Comparison of ENCODE assay signal across 28 cellular contexts in the genomic region with DNA sequence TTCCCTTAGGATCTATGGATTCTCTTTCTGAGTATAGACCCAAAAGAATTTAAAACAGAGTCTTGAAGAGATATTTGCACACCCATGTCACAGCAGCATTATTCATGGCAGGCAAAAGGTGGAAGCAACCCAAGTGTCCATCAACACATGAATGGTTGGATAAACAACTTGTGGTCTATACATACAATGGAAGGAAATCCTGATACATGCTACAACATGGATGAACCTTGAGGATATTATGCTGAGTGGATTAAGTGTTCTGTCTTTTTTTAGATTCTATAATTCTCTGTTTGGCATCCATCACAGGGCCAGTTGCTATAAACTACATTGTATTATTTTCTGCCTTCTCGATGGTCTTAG. TPM values are rescaled to one million over a fixed set of nuclear protein-coding genes. Genes with fewer than 3 reads are reported as not detected.
A peak's percentile ranks its signal among the peaks of the same experiment; 100 is the strongest.
DNase-seq lines count a peak whose midpoint lies in the region; ATAC-seq and TF ChIP-seq lines count a peak whose summit lies in the region.
"Had no signal": no experiment of that assay in that cellular context is flagged by ENCODE, and none has a peak within 500 bp of the region (broad histone marks: within the 10 kb centered on the region; RNA-seq: fewer than 3 reads in every experiment).

No MANE protein-coding gene starts in this region.

- H3K4me3 ChIP-seq in HEK293 (ENCODE audit: low read depth, low read length) (no peak overlapping the region), esophagus muscularis mucosa (no peak overlapping the region), psoas muscle (no peak overlapping the region)
- H3K4me3 ChIP-seq: GM12878, Peyer's patch had no signal

- peak; percentile 55 for DNase-seq in dermis blood vessel endothelial cell
- peak; percentile 0 for DNase-seq in esophagus muscularis mucosa (ENCODE audit: extremely low spot score)
- no peak for DNase-seq in psoas muscle
- DNase-seq in iPS-NIHi11 (ENCODE audit: low spot score): no peak
- no peak for DNase-seq in NK-92 (lab: John Stamatoyannopoulos, UW; ENCODE audit: unreplicated experiment)
- DNase-seq: Caco-2; CD8-positive, alpha-beta T cell; DMS79; EL; GDM1; GOT3; HCEC 1CT; NCI-H1048; NCI-H1417 treated with DMSO at 0.1 percent for 48 hours; NCI-H1694 treated with DMSO at 0.1 percent for 48 hours; NCI-H2081; NCI-H2227 treated with DMSO at 0.1 percent for 48 hours; NCI-H526 treated with DMSO at 0.1 percent for 48 hours; Peyer's patch; SIG-M5 had no signal

- no peak overlapping the region for H3K27ac ChIP-seq in HEK293 (ENCODE audit: extremely low read depth, low read depth, low read length)
- H3K27ac ChIP-seq in esophagus muscularis mucosa (replicated peaks in 1 of 4): no peak overlapping the region
- H3K27ac ChIP-seq in psoas muscle: peak overlapping the region; percentile 50
- H3K27ac ChIP-seq: 22Rv1, C4-2B, HL-60, KMS-11, Peyer's patch had no signal

- H3K9me3 ChIP-seq in HEK293 (ENCODE audit: control insufficient read depth, insufficient read depth, low read depth, low read length): no peaks in the 10 kb centered on the region; the same call in 1 of the 2 replicates
- no peaks in the 10 kb centered on the region for H3K9me3 ChIP-seq in esophagus muscularis mucosa
- no peaks in the 10 kb centered on the region for H3K9me3 ChIP-seq in psoas muscle
- H3K9me3 ChIP-seq: Peyer's patch had no signal

- TF ChIP-seq EP300 in esophagus muscularis mucosa (IDR thresholded peaks at IDR 0.05): no peak

- peaks cover 39% of the 10 kb centered on the region for H3K4me1 ChIP-seq in HEK293 (ENCODE audit: control insufficient read depth, insufficient read depth, low read length)
- peaks cover 21 to 50% (median 32%) of the 10 kb centered on the region in 4 donors for H3K4me1 ChIP-seq in esophagus muscularis mucosa
- peaks cover 60% of the 10 kb centered on the region for H3K4me1 ChIP-seq in psoas muscle

- no peak for TF ChIP-seq POLR2A in esophagus muscularis mucosa (IDR thresholded peaks at IDR 0.05; ENCODE audit: low read depth)

- no peak for TF ChIP-seq CTCF in HEK293 (tag by site-specific recombination; IDR thresholded peaks at IDR 0.05)
- no peak for TF ChIP-seq CTCF in esophagus muscularis mucosa (IDR thresholded peaks at IDR 0.05)
- no peak for TF ChIP-seq CTCF in psoas muscle (IDR thresholded peaks at IDR 0.05)

- ATAC-seq in psoas muscle: peak in 1 of 4 donors; percentile 13
- no peak for ATAC-seq in HG03280 (IDR thresholded peaks at IDR 0.05; ENCODE audit: unreplicated experiment)
- ATAC-seq: CD8-positive, alpha-beta T cell; GM12878 had no signal

- POLR2A ChIA-PET in HEK293 (lab: Yijun Ruan, JAX): no interaction called here

- H3K36me3 ChIP-seq in HEK293 (ENCODE audit: control insufficient read depth in 2 of 2, insufficient read depth in 1 of 2, low read length in 2 of 2) (peaks cover 0 to 3% of the 10 kb centered on the region in 2 experiments; a peak in 1 of 3 replicates), esophagus muscularis mucosa (no peaks in the 10 kb centered on the region), psoas muscle (ENCODE audit: insufficient read depth in 1 of 2, low read depth in 1 of 2) (no peaks in the 10 kb centered on the region)
- H3K36me3 ChIP-seq: Peyer's patch had no signal

- WGBS in esophagus muscularis mucosa: 83% methylated on average over 1 of the region's 1 CpG
- WGBS in psoas muscle, 3 donors: 30 to 40% (median 37%) methylated on average over 1 of the region's 1 CpG

- no peaks in the 10 kb centered on the region for H3K27me3 ChIP-seq in esophagus muscularis mucosa
- no peaks in the 10 kb centered on the region for H3K27me3 ChIP-seq in psoas muscle (ENCODE audit: insufficient read depth in 3 of 3, low read length in 2 of 3)
- H3K27me3 ChIP-seq: Peyer's patch had no signal

- intact Hi-C loops in esophagus muscularis mucosa (cut with DNase I) (no loop called here), psoas muscle (cut with DNase I) (no loop called here)

- CTCF ChIA-PET in HEK293 (lab: Yijun Ruan, JAX): no interaction called here

TF ChIP-seq in HEK293, 187 proteins besides CTCF, POLR2A, EP300 and RAD21:
- TF ChIP-seq TRIM28 (IDR thresholded peaks at IDR 0.05; ENCODE audit: borderline replicate concordance, low read length): no peak
- TF ChIP-seq, protein P1, sequence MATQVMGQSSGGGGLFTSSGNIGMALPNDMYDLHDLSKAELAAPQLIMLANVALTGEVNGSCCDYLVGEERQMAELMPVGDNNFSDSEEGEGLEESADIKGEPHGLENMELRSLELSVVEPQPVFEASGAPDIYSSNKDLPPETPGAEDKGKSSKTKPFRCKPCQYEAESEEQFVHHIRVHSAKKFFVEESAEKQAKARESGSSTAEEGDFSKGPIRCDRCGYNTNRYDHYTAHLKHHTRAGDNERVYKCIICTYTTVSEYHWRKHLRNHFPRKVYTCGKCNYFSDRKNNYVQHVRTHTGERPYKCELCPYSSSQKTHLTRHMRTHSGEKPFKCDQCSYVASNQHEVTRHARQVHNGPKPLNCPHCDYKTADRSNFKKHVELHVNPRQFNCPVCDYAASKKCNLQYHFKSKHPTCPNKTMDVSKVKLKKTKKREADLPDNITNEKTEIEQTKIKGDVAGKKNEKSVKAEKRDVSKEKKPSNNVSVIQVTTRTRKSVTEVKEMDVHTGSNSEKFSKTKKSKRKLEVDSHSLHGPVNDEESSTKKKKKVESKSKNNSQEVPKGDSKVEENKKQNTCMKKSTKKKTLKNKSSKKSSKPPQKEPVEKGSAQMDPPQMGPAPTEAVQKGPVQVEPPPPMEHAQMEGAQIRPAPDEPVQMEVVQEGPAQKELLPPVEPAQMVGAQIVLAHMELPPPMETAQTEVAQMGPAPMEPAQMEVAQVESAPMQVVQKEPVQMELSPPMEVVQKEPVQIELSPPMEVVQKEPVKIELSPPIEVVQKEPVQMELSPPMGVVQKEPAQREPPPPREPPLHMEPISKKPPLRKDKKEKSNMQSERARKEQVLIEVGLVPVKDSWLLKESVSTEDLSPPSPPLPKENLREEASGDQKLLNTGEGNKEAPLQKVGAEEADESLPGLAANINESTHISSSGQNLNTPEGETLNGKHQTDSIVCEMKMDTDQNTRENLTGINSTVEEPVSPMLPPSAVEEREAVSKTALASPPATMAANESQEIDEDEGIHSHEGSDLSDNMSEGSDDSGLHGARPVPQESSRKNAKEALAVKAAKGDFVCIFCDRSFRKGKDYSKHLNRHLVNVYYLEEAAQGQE (tag by site-specific recombination; IDR thresholded peaks at IDR 0.05): no peak
- TF ChIP-seq, protein P2, sequence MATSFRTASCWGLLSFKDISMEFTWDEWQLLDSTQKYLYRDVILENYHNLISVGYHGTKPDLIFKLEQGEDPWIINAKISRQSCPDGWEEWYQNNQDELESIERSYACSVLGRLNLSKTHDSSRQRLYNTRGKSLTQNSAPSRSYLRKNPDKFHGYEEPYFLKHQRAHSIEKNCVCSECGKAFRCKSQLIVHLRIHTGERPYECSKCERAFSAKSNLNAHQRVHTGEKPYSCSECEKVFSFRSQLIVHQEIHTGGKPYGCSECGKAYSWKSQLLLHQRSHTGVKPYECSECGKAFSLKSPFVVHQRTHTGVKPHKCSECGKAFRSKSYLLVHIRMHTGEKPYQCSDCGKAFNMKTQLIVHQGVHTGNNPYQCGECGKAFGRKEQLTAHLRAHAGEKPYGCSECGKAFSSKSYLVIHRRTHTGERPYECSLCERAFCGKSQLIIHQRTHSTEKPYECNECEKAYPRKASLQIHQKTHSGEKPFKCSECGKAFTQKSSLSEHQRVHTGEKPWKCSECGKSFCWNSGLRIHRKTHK (tag by site-specific recombination; IDR thresholded peaks at IDR 0.05): no peak
- 0 out of 2 replicates have a peak, but pooled peaks have one; percentile 15 for TF ChIP-seq ZNF549 (tag by site-specific recombination; IDR thresholded peaks at IDR 0.05)

RNA-seq across cellular contexts. Expression of a gene that starts 39.8 kb away (rescaled TPM):
- total RNA-seq in dermis blood vessel endothelial cell: 73.3 and 127 TPM in 2 replicates
- total RNA-seq in esophagus muscularis mucosa: 100 to 1,000 TPM in 1 of 4 donors, 10 to 100 TPM in 3; 48.5 to 108 (median 69.1) TPM
- total RNA-seq in psoas muscle: 100 to 1,000 TPM in 1 of 4 donors, 10 to 100 TPM in 3; 50.8 to 106 (median 63.3) TPM
- 10 to 100 TPM in 1 of 3 donors, 1 to 10 TPM in 2; 7.2 to 27.9 (median 9.1) TPM for polyA plus RNA-seq in psoas muscle
- total RNA-seq: B cell; CD8-positive, alpha-beta T cell had no signal

Comparison
In these comparisons a context has a peak if more than half of its experiments do, and no peak if none do; other contexts are left out.
1. DNase-seq: peak in dermis blood vessel endothelial cell (single experiment) and esophagus muscularis mucosa (single experiment); none in psoas muscle (0 of 2), iPS-NIHi11 (single experiment) and NK-92 (single experiment).